In genomic region chr2:239398536-239398935, GRCh38 we compare ENCODE assay signal across 12 cellular contexts. TPM values are rescaled to one million over a fixed set of nuclear protein-coding genes. Genes with fewer than 3 reads are reported as not detected.
DNase-seq lines count a peak whose midpoint lies in the region; ATAC-seq and TF ChIP-seq lines count a peak whose summit lies in the region.
"Had no signal": no experiment of that assay in that cellular context is flagged by ENCODE, and none has a peak within 500 bp of the region (broad histone marks: within the 10 kb centered on the region; RNA-seq: fewer than 3 reads in every experiment).

No MANE protein-coding gene starts in this region.

- peaks cover 3% of the 10 kb centered on the region for H3K36me3 ChIP-seq in osteoblast (ENCODE audit: insufficient read depth, low read length)

- DNase-seq in CD4-positive, alpha-beta T cell = peak in 1 of 10 experiments; percentile 31
- DNase-seq in HFF-Myc (ENCODE audit: extremely low read depth, low read depth) = no peak
- peak; percentile 39 for DNase-seq in chondrocyte (ENCODE audit: low spot score)
- no peak for DNase-seq in osteoblast (ENCODE audit: insufficient read length, low spot score, missing footprints)
- no peak for DNase-seq in NCI-H2107 treated with DMSO at 0.1 percent for 48 hours (lab: John Stamatoyannopoulos, UW; ENCODE audit: unreplicated experiment)
- DNase-seq in stimulated activated CD4-positive, alpha-beta T cell treated with anti-CD3 and anti-CD28 coated beads, Interleukin-4, amount 100 ng/mL, for 4 hours = no peak
- DNase-seq: activated gamma-delta T cell, mesendoderm, NCI-H2029, T-helper 9 cell had no signal

- H3K9me3 ChIP-seq in CD4-positive, alpha-beta T cell (ENCODE audit: control insufficient read depth, low read length) = no peaks in the 10 kb centered on the region
- H3K9me3 ChIP-seq in osteoblast (ENCODE audit: low read depth, low read length) = no peaks in the 10 kb centered on the region

- ATAC-seq in CD4-positive, alpha-beta T cell (ENCODE audit: poor library complexity) = no peak
- no peak for ATAC-seq in HG03175 (IDR thresholded peaks at IDR 0.05; ENCODE audit: unreplicated experiment)
- ATAC-seq in GM18502 (IDR thresholded peaks at IDR 0.05; ENCODE audit: poor library complexity, unreplicated experiment) = no peak

- peaks cover 27% of the 10 kb centered on the region for H4K20me1 ChIP-seq in osteoblast (ENCODE audit: insufficient read depth, low read length)

- H3K9me3 Mint-ChIP-seq in CD4-positive, alpha-beta T cell = no peaks in the 10 kb centered on the region
- H3K9me3 Mint-ChIP-seq in chondrocyte (ENCODE audit: low read depth) = no peaks in the 10 kb centered on the region

- H2AFZ ChIP-seq in osteoblast (ENCODE audit: low read length) = no peak overlapping the region

- peaks cover 68% of the 10 kb centered on the region for H3K4me1 Mint-ChIP-seq in CD4-positive, alpha-beta T cell (ENCODE audit: low read depth)
- peaks cover 28% of the 10 kb centered on the region for H3K4me1 Mint-ChIP-seq in chondrocyte (ENCODE audit: low read depth)

- POLR2A ChIA-PET in CD4-positive, alpha-beta T cell (lab: Charles Lee) = interaction anchor here (1.3 to 4.4 kb wide), 5 partner anchors 17 to 131 kb away, joined by 4 to 34 read pairs (median 11); no protein-coding TSS in a partner anchor

- peak overlapping the region; percentile 89 for H3K4me3 Mint-ChIP-seq in CD4-positive, alpha-beta T cell
- no peak overlapping the region for H3K4me3 Mint-ChIP-seq in chondrocyte (ENCODE audit: unreplicated experiment)

- TF ChIP-seq CTCF in CD4-positive, alpha-beta T cell (IDR thresholded peaks at IDR 0.05) = no peak
- no peak for TF ChIP-seq CTCF in HFF-Myc (IDR thresholded peaks at IDR 0.05; ENCODE audit: low read depth, low read length, missing control alignments)
- TF ChIP-seq CTCF in chondrocyte (IDR thresholded peaks at IDR 0.05) = no peak
- TF ChIP-seq CTCF in osteoblast (IDR thresholded peaks at IDR 0.05; ENCODE audit: extremely low read depth, low read depth, low read length) = no peak

- peaks cover 17% of the 10 kb centered on the region for H3K4me1 ChIP-seq in osteoblast (ENCODE audit: insufficient read depth, low read length)

- H3K4me2 ChIP-seq in osteoblast (ENCODE audit: insufficient read depth, low read length) = peak overlapping the region; percentile 93

- H3K27me3 Mint-ChIP-seq in CD4-positive, alpha-beta T cell = no peaks in the 10 kb centered on the region
- H3K27me3 Mint-ChIP-seq in chondrocyte (ENCODE audit: low read depth) = no peaks in the 10 kb centered on the region

- H3K36me3 Mint-ChIP-seq in CD4-positive, alpha-beta T cell (ENCODE audit: low read depth) = peaks cover 15% of the 10 kb centered on the region
- H3K36me3 Mint-ChIP-seq in chondrocyte (ENCODE audit: low read depth) = no peaks in the 10 kb centered on the region

- H3K4me3 ChIP-seq in HFF-Myc (replicated peaks; ENCODE audit: low read depth, low read length) = peak overlapping the region; percentile 56; the same call in 1 of the 2 replicates
- no peak overlapping the region for H3K4me3 ChIP-seq in osteoblast (ENCODE audit: insufficient read depth, low read length)

- no peaks in the 10 kb centered on the region for H3K27me3 ChIP-seq in CD4-positive, alpha-beta T cell (ENCODE audit: control insufficient read depth, insufficient read depth, low read length)
- H3K27me3 ChIP-seq in osteoblast (ENCODE audit: insufficient read depth, low read length) = no peaks in the 10 kb centered on the region

- intact Hi-C loops in CD4-positive, alpha-beta T cell (cut with DNase I, micrococcal nuclease) = loop anchor here in 1 of 2 experiments (5.0 kb wide), 1 partner anchor 71 kb away; no protein-coding TSS in a partner anchor

- CTCF ChIA-PET in CD4-positive, alpha-beta T cell (lab: Charles Lee) = interaction anchor here (1.0 to 4.2 kb wide), 4 partner anchors 18 to 131 kb away, joined by 3 to 41 read pairs (median 5); no protein-coding TSS in a partner anchor

- H3K79me2 ChIP-seq in osteoblast (ENCODE audit: insufficient read depth, low read length) = peaks cover 41% of the 10 kb centered on the region

- no peak overlapping the region for H3K27ac ChIP-seq in CD4-positive, alpha-beta T cell (ENCODE audit: low read depth, low read length)
- H3K27ac ChIP-seq in osteoblast (ENCODE audit: low read depth, low read length) = no peak overlapping the region

- H3K27ac Mint-ChIP-seq in CD4-positive, alpha-beta T cell = peak overlapping the region; percentile 84
- H3K27ac Mint-ChIP-seq in chondrocyte (ENCODE audit: unreplicated experiment) = no peak overlapping the region

RNA-seq across cellular contexts. Expression of gene HDAC4, which starts 2.3 kb away (rescaled TPM):
- total RNA-seq in CD4-positive, alpha-beta T cell = 10 to 100 TPM; 45.3 to 49.2 TPM
- 16.4 to 27.0 TPM (median 22.3 TPM) in 3 replicates for total RNA-seq in chondrocyte
- total RNA-seq in osteoblast = 23.3 and 30.8 TPM in 2 replicates
